In genomic region chr22:39349967-39350802, GRCh38 we compare ENCODE assay signal across 8 cellular contexts. TPM values are rescaled to one million over a fixed set of nuclear protein-coding genes. Genes with fewer than 3 reads are reported as not detected.
DNase-seq lines count a peak whose midpoint lies in the region; ATAC-seq, FAIRE-seq and TF ChIP-seq lines count a peak whose summit lies in the region.

Gene SYNGR1 (plus strand): TSS chr22:39349991. CDS start chr22:39350011, 20 bp downstream.

- no peak for TF ChIP-seq CTCF in osteoblast (IDR thresholded peaks at IDR 0.05; ENCODE audit: extremely low read depth, low read depth, low read length)

- peaks cover 10% of the 10 kb centered on the region for H3K4me1 Mint-ChIP-seq in activated CD4-positive, alpha-beta memory T cell treated with anti-CD3 and anti-CD28 coated beads for 36 hours (ENCODE audit: low read depth)

- peak; percentile 29 for DNase-seq in NCI-H2227 (lab: John Stamatoyannopoulos, UW; ENCODE audit: unreplicated experiment)
- DNase-seq in NCI-H2227 treated with DMSO at 0.1 percent for 48 hours (lab: John Stamatoyannopoulos, UW): no peak
- DNase-seq in activated CD4-positive, alpha-beta memory T cell treated with anti-CD3 and anti-CD28 coated beads for 36 hours: no peak
- DNase-seq in frontal cortex (ENCODE audit: low spot score in 2 of 2): peak in 1 of 2 donors; percentile 40
- DNase-seq in osteoblast (ENCODE audit: insufficient read length, low spot score, missing footprints): peak; percentile 91
- DNase-seq in EL: no peak
- DNase-seq in GM19239 (ENCODE audit: insufficient read length, low spot score): no peak

- peaks cover 14% of the 10 kb centered on the region for H3K27me3 ChIP-seq in osteoblast (ENCODE audit: insufficient read depth, low read length)

- no peaks in the 10 kb centered on the region for H3K36me3 ChIP-seq in osteoblast (ENCODE audit: insufficient read depth, low read length)

- no peaks in the 10 kb centered on the region for H3K9me3 ChIP-seq in osteoblast (ENCODE audit: low read depth, low read length)

- intact Hi-C loops in activated CD4-positive, alpha-beta memory T cell treated with anti-CD3 and anti-CD28 coated beads for 36 hours (cut with micrococcal nuclease): no loop called here

- peaks cover 4% of the 10 kb centered on the region for H3K4me1 ChIP-seq in osteoblast (ENCODE audit: insufficient read depth, low read length)

- CTCF ChIA-PET in activated CD4-positive, alpha-beta memory T cell treated with anti-CD3 and anti-CD28 coated beads for 36 hours (lab: Charles Lee): no interaction called here

- no peak within 1 kb of the TSS for H3K27ac Mint-ChIP-seq in activated CD4-positive, alpha-beta memory T cell treated with anti-CD3 and anti-CD28 coated beads for 36 hours

- no peak within 1 kb of the TSS for H3K27ac ChIP-seq in osteoblast (ENCODE audit: low read depth, low read length)

- peak within 1 kb of the TSS; percentile 67 for H2AFZ ChIP-seq in osteoblast (ENCODE audit: low read length)

- H3K79me2 ChIP-seq in osteoblast (ENCODE audit: insufficient read depth, low read length): no peaks in the 10 kb centered on the region

- H3K4me3 ChIP-seq in osteoblast (ENCODE audit: insufficient read depth, low read length): peak within 1 kb of the TSS; percentile 70

- peaks cover 22% of the 10 kb centered on the region for H3K27me3 Mint-ChIP-seq in activated CD4-positive, alpha-beta memory T cell treated with anti-CD3 and anti-CD28 coated beads for 36 hours

- H3K4me3 Mint-ChIP-seq in activated CD4-positive, alpha-beta memory T cell treated with anti-CD3 and anti-CD28 coated beads for 36 hours: peak within 1 kb of the TSS; percentile 53

- no peaks in the 10 kb centered on the region for H3K36me3 Mint-ChIP-seq in activated CD4-positive, alpha-beta memory T cell treated with anti-CD3 and anti-CD28 coated beads for 36 hours

- H3K9me3 Mint-ChIP-seq in activated CD4-positive, alpha-beta memory T cell treated with anti-CD3 and anti-CD28 coated beads for 36 hours: no peaks in the 10 kb centered on the region

- FAIRE-seq in frontal cortex (lab: Jason Lieb, UNC): no peak
- FAIRE-seq in GM19239 (lab: Jason Lieb, UNC): no peak

- no peak for ATAC-seq in HG03521 (IDR thresholded peaks at IDR 0.05; ENCODE audit: unreplicated experiment)

- H3K4me2 ChIP-seq in osteoblast (ENCODE audit: insufficient read depth, low read length): peak within 1 kb of the TSS; percentile 73

- H4K20me1 ChIP-seq in osteoblast (ENCODE audit: insufficient read depth, low read length): no peaks in the 10 kb centered on the region

- POLR2A ChIA-PET in activated CD4-positive, alpha-beta memory T cell treated with anti-CD3 and anti-CD28 coated beads for 36 hours (lab: Charles Lee): no interaction called here

RNA-seq across cellular contexts. Expression of gene SYNGR1, which starts in this region (rescaled TPM):
- total RNA-seq in activated CD4-positive, alpha-beta memory T cell treated with anti-CD3 and anti-CD28 coated beads for 36 hours: not detected
- 50.1 TPM for total RNA-seq in frontal cortex
- total RNA-seq in osteoblast: 2.1 and 3.6 TPM in 2 replicates

Comparison
In these comparisons a context has a peak if more than half of its experiments do, and no peak if none do; other contexts are left out.
1. RNA of gene SYNGR1 (total RNA-seq): 50.1 TPM in frontal cortex (single experiment); 2.1 to 3.6 TPM in osteoblast and not detected in activated CD4-positive, alpha-beta memory T cell treated with anti-CD3 and anti-CD28 coated beads for 36 hours; every median in the first group is over 10 times any median in the second.
2. DNase-seq: peak in NCI-H2227 (single experiment) and osteoblast (single experiment); none in NCI-H2227 treated with DMSO at 0.1 percent for 48 hours (single experiment), activated CD4-positive, alpha-beta memory T cell treated with anti-CD3 and anti-CD28 coated beads for 36 hours (single experiment), EL (single experiment) and GM19239 (single experiment).